8 cellular contexts compared by ENCODE assay signal in the genomic region with DNA sequence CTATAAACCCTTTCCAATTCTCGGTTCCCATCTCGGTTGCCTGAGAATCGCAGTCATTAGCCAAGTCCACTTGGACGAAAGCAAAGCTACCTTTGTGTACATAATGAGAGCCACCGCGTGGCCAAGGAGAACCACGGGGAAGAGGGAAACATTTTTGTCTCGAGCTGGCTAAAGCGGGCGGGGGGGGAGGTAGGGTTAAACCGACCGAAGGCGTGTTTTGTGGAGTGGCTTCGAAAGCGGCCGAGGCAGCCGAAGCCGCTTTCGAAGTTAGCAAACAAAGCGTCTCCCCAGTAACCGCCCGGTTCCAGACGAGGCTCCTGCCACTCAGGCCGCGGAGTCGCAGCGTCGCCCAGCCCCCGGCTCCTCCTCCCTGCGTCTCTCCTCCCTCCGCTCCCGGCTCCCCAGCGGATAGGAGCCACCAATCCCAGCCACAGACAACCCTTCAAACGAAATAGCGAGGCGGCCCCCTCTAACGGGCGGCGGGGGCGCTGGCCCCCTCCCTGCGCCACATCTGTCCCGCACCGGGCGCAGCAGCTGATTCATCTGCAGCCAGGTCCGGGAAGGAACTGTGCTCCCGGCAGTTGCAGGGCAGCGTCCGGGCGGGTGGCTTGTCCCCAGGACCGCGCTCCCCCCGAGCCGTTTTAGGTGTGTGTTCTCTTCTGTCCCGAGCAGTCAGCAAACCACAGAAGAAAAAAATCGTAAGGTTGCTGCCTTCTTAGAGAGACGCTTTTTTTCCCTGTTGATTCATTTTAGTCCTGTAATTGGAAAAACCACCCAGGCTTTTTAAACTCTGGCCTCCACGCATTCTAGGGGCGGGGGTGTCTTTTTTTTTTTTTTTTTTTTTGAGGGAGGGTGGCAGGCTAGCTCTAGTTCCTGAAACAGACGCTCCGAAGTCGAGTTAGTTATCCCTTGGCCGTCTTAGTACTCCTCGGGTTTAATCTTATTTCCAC. TPM values are rescaled to one million over a fixed set of nuclear protein-coding genes. Genes with fewer than 3 reads are reported as not detected.
DNase-seq lines count a peak whose midpoint lies in the region; TF ChIP-seq lines count a peak whose summit lies in the region.

No MANE protein-coding gene starts in this region.

- peak overlapping the region; percentile 98 to 99 for H3K4me3 Mint-ChIP-seq in H9

- peak overlapping the region; percentile 87; the same call in 1 of the 2 replicates for H3K4ac ChIP-seq in H9 (ENCODE audit: low read depth, low read length)

- H3K36me3 Mint-ChIP-seq in H9 (ENCODE audit: insufficient read depth in 1 of 3, low read depth in 3 of 3): peaks cover 23 to 30% (median 29%) of the 10 kb centered on the region in 3 experiments

- peak overlapping the region; percentile 96 for H2BK120ac ChIP-seq in H9 (ENCODE audit: low read depth, low read length, poor library complexity, severe bottlenecking)

- H4K91ac ChIP-seq in H9 (ENCODE audit: insufficient read length, low read depth, low read length): peak overlapping the region; percentile 70

- no peak overlapping the region for H2BK20ac ChIP-seq in H9 (ENCODE audit: low read depth, low read length, poor library complexity, severe bottlenecking)

- peak overlapping the region; percentile 94 for H3K9ac ChIP-seq in H9 (ENCODE audit: extremely low read depth, insufficient read length, low read length)
- peak overlapping the region; percentile 95 for H3K9ac ChIP-seq in Loucy (ENCODE audit: low read depth, low read length, poor library complexity, severe bottlenecking)
- peak overlapping the region; percentile 93 to 99 (median 97) for H3K9ac ChIP-seq in subcutaneous abdominal adipose tissue (ENCODE audit: low read length in 5 of 5)

- H3K56ac ChIP-seq in H9 (ENCODE audit: insufficient read length, low read depth, low read length): peak overlapping the region; percentile 94

- peak overlapping the region; percentile 93; the same call in 1 of the 2 replicates for H3K14ac ChIP-seq in H9 (ENCODE audit: insufficient read depth, low read length)

- H3K4me3 ChIP-seq in Loucy (ENCODE audit: low read length, poor library complexity, severe bottlenecking) (peak overlapping the region; percentile 92), foreskin fibroblast (ENCODE audit: low read depth in 1 of 2, low read length in 2 of 2) (peak overlapping the region; percentile 90 to 91), neuron (ENCODE audit: low read length) (peak overlapping the region; percentile 66), subcutaneous abdominal adipose tissue (ENCODE audit: low read depth in 1 of 5, low read length in 5 of 5) (peak overlapping the region; percentile 92 to 97 (median 93))

- peak overlapping the region; percentile 15 for H3K23ac ChIP-seq in H9 (ENCODE audit: insufficient read length, low read depth, low read length)

- no peak overlapping the region for H2BK15ac ChIP-seq in H9 (ENCODE audit: low read depth, low read length)

- no peaks in the 10 kb centered on the region for H3K27me3 ChIP-seq in H9 (ENCODE audit: insufficient read depth, low read length)
- no peaks in the 10 kb centered on the region for H3K27me3 ChIP-seq in Loucy (ENCODE audit: insufficient read depth, low read length, poor library complexity, severe bottlenecking)
- H3K27me3 ChIP-seq in neuron (ENCODE audit: insufficient read depth, low read length): no peaks in the 10 kb centered on the region
- H3K27me3 ChIP-seq in subcutaneous abdominal adipose tissue (ENCODE audit: control insufficient read depth in 5 of 5, insufficient read depth in 4 of 5, low read length in 5 of 5): no peaks in the 10 kb centered on the region

- no peaks in the 10 kb centered on the region for H3K36me3 ChIP-seq in Loucy (ENCODE audit: insufficient read depth, low read length)
- no peaks in the 10 kb centered on the region for H3K36me3 ChIP-seq in neuron (ENCODE audit: insufficient read depth, low read length)
- H3K36me3 ChIP-seq in subcutaneous abdominal adipose tissue (ENCODE audit: control insufficient read depth in 5 of 5, insufficient read depth in 5 of 5, low read length in 5 of 5): no peaks in the 10 kb centered on the region

- DNase-seq in ELR (ENCODE audit: low read depth): peak; percentile 97
- peak; percentile 98 for DNase-seq in H9
- DNase-seq in activated gamma-delta T cell (lab: John Stamatoyannopoulos, UW): peak; percentile 74
- peak; percentile 99 to 100 for DNase-seq in foreskin fibroblast

- peak overlapping the region; percentile 100 for H3K27ac Mint-ChIP-seq in H9

- H2BK12ac ChIP-seq in H9 (ENCODE audit: insufficient read length, low read depth, low read length): peak overlapping the region; percentile 97

- no peak overlapping the region for H4K8ac ChIP-seq in H9 (replicated peaks; ENCODE audit: insufficient read length, low read depth, low read length)

- TF ChIP-seq POLR2A in Raji (IDR thresholded peaks at IDR 0.05; ENCODE audit: insufficient read depth, low read depth, low read length): peak; percentile 46

- peak overlapping the region; percentile 76 for H2BK5ac ChIP-seq in H9 (ENCODE audit: insufficient read length, low read length)

- TF ChIP-seq CTCF in H9 (conservative IDR thresholded peaks at IDR 0.05) (no peak; the same call in 2 of the 3 replicates), Loucy (conservative IDR thresholded peaks at IDR 0.05; ENCODE audit: low read length) (no peak), foreskin fibroblast (IDR thresholded peaks at IDR 0.05; ENCODE audit: low read depth, low read length) (no peak)

- peaks cover 4 to 16% of the 10 kb centered on the region in 2 experiments; a peak in 4 of 5 replicates for H3K9me3 Mint-ChIP-seq in H9

- H3K79me2 ChIP-seq in H9 (ENCODE audit: insufficient read depth, low read length): peaks cover 36% of the 10 kb centered on the region; the same call in 1 of the 2 replicates
- peaks cover 34% of the 10 kb centered on the region for H3K79me2 ChIP-seq in Loucy (ENCODE audit: insufficient read depth, low read length)

- H3K4me1 ChIP-seq in H9 (ENCODE audit: insufficient read depth, low read length) (peaks cover 10% of the 10 kb centered on the region), Loucy (ENCODE audit: insufficient read depth, low read length, poor library complexity, severe bottlenecking) (peaks cover 21% of the 10 kb centered on the region), neuron (ENCODE audit: insufficient read depth, low read length) (peaks cover 15% of the 10 kb centered on the region), subcutaneous abdominal adipose tissue (ENCODE audit: control insufficient read depth in 5 of 5, insufficient read depth in 5 of 5, low read length in 5 of 5) (peaks cover 1 to 54% (median 26%) of the 10 kb centered on the region in 5 donors)

- H4K20me1 ChIP-seq in H9 (ENCODE audit: control insufficient read depth, insufficient read depth, insufficient read length) (no peaks in the 10 kb centered on the region), Loucy (ENCODE audit: insufficient read depth, low read length, poor library complexity, severe bottlenecking) (peaks cover under 1% of the 10 kb centered on the region)

- peak overlapping the region; percentile 92 for H4K5ac ChIP-seq in H9 (ENCODE audit: insufficient read length, low read depth, low read length)

- no peaks in the 10 kb centered on the region for H3K79me1 ChIP-seq in H9 (ENCODE audit: insufficient read depth, low read depth, low read length, poor library complexity, severe bottlenecking)

- H2AK5ac ChIP-seq in H9 (ENCODE audit: insufficient read length, low read length): peak overlapping the region; percentile 35

- no peak overlapping the region for H2AFZ ChIP-seq in H9 (ENCODE audit: low read length)
- peak overlapping the region; percentile 80 for H2AFZ ChIP-seq in Loucy (ENCODE audit: low read length)
- H2AFZ ChIP-seq in neuron (ENCODE audit: low read depth, low read length): peak overlapping the region; percentile 33

- WGBS in H9 (ENCODE audit: extremely low coverage, insufficient read length, low lambda C conversion rate): no CpG with 5 or more reads among the region's 63 CpGs

- H3K4me1 Mint-ChIP-seq in H9: peaks cover 25 to 38% of the 10 kb centered on the region in 2 experiments

- no peaks in the 10 kb centered on the region for H3K9me2 ChIP-seq in Loucy (replicated peaks; ENCODE audit: low read depth, low read length)

- peak overlapping the region; percentile 99 for H3K27ac ChIP-seq in H9 (ENCODE audit: insufficient read length, low read depth, low read length)
- peak overlapping the region; percentile 100 for H3K27ac ChIP-seq in subcutaneous abdominal adipose tissue (ENCODE audit: low read depth, low read length)

- peak overlapping the region; percentile 97 for H3K18ac ChIP-seq in H9 (ENCODE audit: insufficient read length, low read depth, low read length)

- peak overlapping the region; percentile 87 for H3T11ph ChIP-seq in H9 (ENCODE audit: low read length)

- no peaks in the 10 kb centered on the region for H3F3A ChIP-seq in Loucy (ENCODE audit: low read depth)

- H3K9me3 ChIP-seq in H9 (ENCODE audit: control insufficient read depth, low read depth, low read length): no peaks in the 10 kb centered on the region
- no peaks in the 10 kb centered on the region for H3K9me3 ChIP-seq in Loucy (ENCODE audit: insufficient read depth, low read depth, low read length)
- H3K9me3 ChIP-seq in neuron (ENCODE audit: low read length): no peaks in the 10 kb centered on the region
- H3K9me3 ChIP-seq in subcutaneous abdominal adipose tissue (ENCODE audit: control insufficient read depth in 5 of 5, low read length in 5 of 5): no peaks in the 10 kb centered on the region

- peaks cover 2% of the 10 kb centered on the region; the same call in 1 of the 2 replicates for H3K27me3 Mint-ChIP-seq in H9 (ENCODE audit: low read depth)

- peaks cover 23% of the 10 kb centered on the region for H3K23me2 ChIP-seq in H9 (ENCODE audit: insufficient read length, low read depth, low read length, poor library complexity, severe bottlenecking)

- H3K4me2 ChIP-seq in H9 (ENCODE audit: insufficient read depth, insufficient read length, low read length) (peak overlapping the region; percentile 97), Loucy (ENCODE audit: low read depth, low read length, poor library complexity, severe bottlenecking) (peak overlapping the region; percentile 89)

RNA-seq across cellular contexts. Expression of gene TGIF1, which starts 1.8 kb away (rescaled TPM):
- 251 and 261 TPM in 2 replicates for total RNA-seq in H9 (2021)

Comparison
In these comparisons a context has a peak if more than half of its experiments do, and no peak if none do; other contexts are left out.
1. Peak in every context shown above with its lines: DNase-seq, H3K4me3 ChIP-seq and H3K27ac ChIP-seq.